ENCODE assay signal across 16 cellular contexts in the genomic region with DNA sequence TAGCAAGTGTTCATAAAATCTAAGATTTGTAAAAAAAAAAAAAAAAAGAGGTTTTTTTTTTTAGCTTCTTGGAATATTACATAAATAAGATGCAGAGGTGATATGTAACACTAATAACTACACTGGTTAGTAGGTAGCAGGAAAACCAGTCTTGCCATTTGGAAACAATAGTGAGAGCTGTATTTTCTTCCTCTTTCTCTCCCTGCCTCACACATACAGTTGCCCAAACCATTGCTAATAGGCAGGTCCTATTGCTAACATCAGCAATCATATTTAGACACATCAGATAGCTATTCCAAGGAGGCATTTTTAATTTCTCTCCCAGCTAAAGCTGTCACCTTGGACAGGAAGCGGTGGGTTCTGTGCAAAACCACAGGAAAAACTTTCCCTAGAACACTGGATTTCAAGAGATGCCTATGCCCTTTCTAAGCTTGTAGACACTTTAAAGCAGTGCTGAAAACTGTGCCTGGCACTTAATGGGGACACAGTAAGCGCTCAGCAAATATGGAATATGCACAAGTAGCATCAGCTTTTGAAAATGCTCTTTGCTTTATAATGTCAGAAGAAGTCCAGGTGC. TPM values are rescaled to one million over a fixed set of nuclear protein-coding genes. Genes with fewer than 3 reads are reported as not detected.
DNase-seq lines count a peak whose midpoint lies in the region; ATAC-seq and TF ChIP-seq lines count a peak whose summit lies in the region.
"Had no signal": no experiment of that assay in that cellular context is flagged by ENCODE, and none has a peak within 500 bp of the region (broad histone marks: within the 10 kb centered on the region; RNA-seq: fewer than 3 reads in every experiment).

No MANE protein-coding gene starts in this region.

- DNase-seq in right atrium auricular region (ENCODE audit: low spot score) = no peak
- no peak for DNase-seq in cardiac septum (ENCODE audit: low spot score)
- DNase-seq in SKM-1 treated with dmso at 0.1 percent for 144 hours (lab: John Stamatoyannopoulos, UW; ENCODE audit: unreplicated experiment) = peak; percentile 84
- DNase-seq in mesothelial cell of epicardium (ENCODE audit: low spot score in 2 of 2, unreplicated experiment in 2 of 2) = no peak
- peak in 1 of 2 donors; percentile 9 for DNase-seq in uterus
- DNase-seq in NCI-H774 (lab: John Stamatoyannopoulos, UW) = no peak
- DNase-seq: activated effector memory CD4-positive, alpha-beta T cell treated with Interleukin-2 at 50 U/mL for 16 hours; colonic mucosa; kidney; NCI-H1092 treated with DMSO at 0.1 percent for 48 hours; NCI-H510A; SHP77 treated with DMSO at 0.1 percent for 48 hours had no signal

- peak overlapping the region; percentile 70 for H3K27ac Mint-ChIP-seq in mesothelial cell of epicardium
- H3K27ac Mint-ChIP-seq: stimulated activated naive CD8-positive, alpha-beta T cell treated with anti-CD3 and anti-CD28 coated beads, Interleukin-15, Interleukin-2, amounts not matched to agents 100 ng/mL and 50 ng/mL, for 24 hours had no signal

- no peak overlapping the region for H3K4me3 Mint-ChIP-seq in mesothelial cell of epicardium
- H3K4me3 Mint-ChIP-seq: stimulated activated naive CD8-positive, alpha-beta T cell treated with anti-CD3 and anti-CD28 coated beads, Interleukin-15, Interleukin-2, amounts not matched to agents 100 ng/mL and 50 ng/mL, for 24 hours had no signal

- H3K9me3 ChIP-seq in right atrium auricular region = no peaks in the 10 kb centered on the region
- no peaks in the 10 kb centered on the region for H3K9me3 ChIP-seq in uterus
- H3K9me3 ChIP-seq: colonic mucosa had no signal

- peak overlapping the region; percentile 97 to 99 for H3K27ac ChIP-seq in right atrium auricular region
- peak overlapping the region; percentile 98 to 100 for H3K27ac ChIP-seq in uterus

- peaks cover 3 to 70% of the 10 kb centered on the region in 2 donors for H3K4me1 ChIP-seq in right atrium auricular region
- peaks cover 7 to 27% of the 10 kb centered on the region in 2 donors for H3K4me1 ChIP-seq in uterus

- no peaks in the 10 kb centered on the region for H3K36me3 ChIP-seq in right atrium auricular region
- no peaks in the 10 kb centered on the region for H3K36me3 ChIP-seq in uterus
- H3K36me3 ChIP-seq: colonic mucosa had no signal

- no peaks in the 10 kb centered on the region for H3K36me3 Mint-ChIP-seq in mesothelial cell of epicardium

- no peak for TF ChIP-seq POLR2A in uterus (IDR thresholded peaks at IDR 0.05)

- no peaks in the 10 kb centered on the region for H3K27me3 ChIP-seq in right atrium auricular region
- H3K27me3 ChIP-seq in uterus = no peaks in the 10 kb centered on the region
- H3K27me3 ChIP-seq: colonic mucosa had no signal

- no peak for ATAC-seq in GM21529 (IDR thresholded peaks at IDR 0.05; ENCODE audit: unreplicated experiment)
- no peak for ATAC-seq in HG02885 (IDR thresholded peaks at IDR 0.05; ENCODE audit: poor library complexity, unreplicated experiment)
- ATAC-seq: activated CD4-positive, CD25-positive, alpha-beta regulatory T cell treated with anti-CD3 and anti-CD28 coated beads, Interleukin-2, amount 50 U/mL, for 24 hours had no signal

- H3K4me3 ChIP-seq in right atrium auricular region (peak overlapping the region in 1 of 2 donors; percentile 30), uterus (no peak overlapping the region)
- H3K4me3 ChIP-seq: colonic mucosa had no signal

- intact Hi-C loops in cardiac septum (cut with DNase I) = no loop called here
- intact Hi-C loops in uterus (cut with DNase I; ENCODE audit: low total_unique reads) = loop anchor here (10.0 kb wide), 1 partner anchor 75 kb away; no protein-coding TSS in a partner anchor

- no peaks in the 10 kb centered on the region for H3K27me3 Mint-ChIP-seq in mesothelial cell of epicardium (ENCODE audit: low read depth)

- peaks cover 73% of the 10 kb centered on the region for H3K4me1 Mint-ChIP-seq in mesothelial cell of epicardium

- TF ChIP-seq CTCF in right atrium auricular region (IDR thresholded peaks at IDR 0.05) = no peak
- TF ChIP-seq CTCF in mesothelial cell of epicardium (IDR thresholded peaks at IDR 0.05; ENCODE audit: unreplicated experiment) = no peak
- TF ChIP-seq CTCF in uterus (IDR thresholded peaks at IDR 0.05) = no peak

- no peaks in the 10 kb centered on the region for H3K9me3 Mint-ChIP-seq in mesothelial cell of epicardium
- H3K9me3 Mint-ChIP-seq: stimulated activated naive CD8-positive, alpha-beta T cell treated with anti-CD3 and anti-CD28 coated beads, Interleukin-15, Interleukin-2, amounts not matched to agents 100 ng/mL and 50 ng/mL, for 24 hours had no signal

RNA-seq across cellular contexts. Expression of gene TARBP1, which starts 50.8 kb away (rescaled TPM):
- total RNA-seq in right atrium auricular region (10 to 100 TPM in 1 of 2 donors, 1 to 10 TPM in 1; 5.5 to 11.3 TPM), cardiac septum (9.1 TPM), mesothelial cell of epicardium (66.0 to 69.8 TPM (median 66.1 TPM) in 3 replicates), uterus (10 to 100 TPM in 3 of 4 donors, under 1 TPM in 1; 0.88 to 79.8 (median 21.2) TPM)
